In genomic region chrX:71533850-71534515, GRCh38 we compare ENCODE assay signal across 8 cellular contexts. TPM values are rescaled to one million over a fixed set of nuclear protein-coding genes. Genes with fewer than 3 reads are reported as not detected.
DNase-seq lines count a peak whose midpoint lies in the region; ATAC-seq lines count a peak whose summit lies in the region.

No MANE protein-coding gene starts in this region.

- peaks cover 36% of the 10 kb centered on the region for H3K9me3 ChIP-seq in HUES48 (ENCODE audit: control insufficient read depth, insufficient read depth, low read length)
- H3K9me3 ChIP-seq in adipocyte (ENCODE audit: control insufficient read depth, low read length): peaks cover 4% of the 10 kb centered on the region

- H3K9ac ChIP-seq in HUES48 (ENCODE audit: low read depth, low read length) (peak overlapping the region; percentile 90), adipocyte (ENCODE audit: low read length) (peak overlapping the region; percentile 97)

- peaks cover 9% of the 10 kb centered on the region for H3K4me1 ChIP-seq in HUES48 (ENCODE audit: control insufficient read depth, insufficient read depth, low read length)
- H3K4me1 ChIP-seq in adipocyte (ENCODE audit: control insufficient read depth, insufficient read depth, low read length): peaks cover 12% of the 10 kb centered on the region

- H3K36me3 ChIP-seq in HUES48 (ENCODE audit: control insufficient read depth, insufficient read depth, low read length) (peaks cover 22% of the 10 kb centered on the region), adipocyte (ENCODE audit: control insufficient read depth, insufficient read depth, low read length, severe bottlenecking) (peaks cover 10% of the 10 kb centered on the region)

- intact Hi-C loops in left cardiac atrium (cut with DNase I): no loop called here
- intact Hi-C loops in posterior vena cava (cut with DNase I): no loop called here

- H3K27me3 ChIP-seq in HUES48 (ENCODE audit: control insufficient read depth, insufficient read depth, low read length) (no peaks in the 10 kb centered on the region), adipocyte (replicated peaks; ENCODE audit: control insufficient read depth, insufficient read depth, low read length) (no peaks in the 10 kb centered on the region)

- peak; percentile 44 to 73 for ATAC-seq in left cardiac atrium
- ATAC-seq in HG03442 (IDR thresholded peaks at IDR 0.05; ENCODE audit: unreplicated experiment): no peak

- peak overlapping the region; percentile 84 for H3K27ac ChIP-seq in HUES48 (ENCODE audit: low read depth, low read length)

- in situ Hi-C loops in SK-MEL-5 (cut with HindIII; ENCODE audit: low pct_unique_long_range_greater_than_20kb, low sequenced_read_pairs): no loop called here

- H3K4me3 ChIP-seq in HUES48 (ENCODE audit: low read depth, low read length) (peak overlapping the region; percentile 74), adipocyte (ENCODE audit: low read length) (peak overlapping the region; percentile 97)

- DNase-seq in CD1c-positive myeloid dendritic cell (ENCODE audit: extremely low spot score) (peak; percentile 46), SK-MEL-5 (ENCODE audit: low read depth, low spot score) (peak; percentile 43), adipocyte (ENCODE audit: low read depth) (peak; percentile 61), left cardiac atrium (peak; percentile 56), posterior vena cava (ENCODE audit: low spot score) (peak; percentile 85), 8988T (no peak)

RNA-seq across cellular contexts. Expression of gene OGT, which starts 1.1 kb away (rescaled TPM):
- total RNA-seq in SK-MEL-5 (2014; rRNA removed; shearing (Covaris generic)): 80.3 and 98.0 TPM in 2 replicates
- polyA plus RNA-seq in SK-MEL-5 (2015; cell fraction: cytosol; rRNA removed): 33.4 and 57.9 TPM in 2 replicates
- polyA plus RNA-seq in SK-MEL-5 (2015; cell fraction: nucleus; rRNA removed): 2,055 and 2,400 TPM in 2 replicates
- total RNA-seq in left cardiac atrium (10 to 100 TPM; 64.7 to 68.8 TPM), posterior vena cava (100 to 1,000 TPM in 1 of 2 donors, 10 to 100 TPM in 1; 93.0 to 104 TPM)

RNA-seq across cellular contexts. Expression of gene GCNA, which starts 44.3 kb away (rescaled TPM):
- total RNA-seq in SK-MEL-5 (2014; rRNA removed; shearing (Covaris generic)): 0.88 and 1.1 TPM in 2 replicates
- polyA plus RNA-seq in SK-MEL-5 (2015; cell fraction: cytosol; rRNA removed): 0.25 and 0.46 TPM in 2 replicates
- polyA plus RNA-seq in SK-MEL-5 (2015; cell fraction: nucleus; rRNA removed): 8.8 and 17.0 TPM in 2 replicates
- total RNA-seq in left cardiac atrium (1 to 10 TPM; 1.2 to 1.3 TPM), posterior vena cava (1 to 10 TPM; 1.3 to 1.8 TPM)
